Comparison of ENCODE assay signal across 24 cellular contexts in genomic region chr18:10386049-10386448, GRCh38.
"Had no signal": no experiment of that assay in that cellular context is flagged by ENCODE, and none has a peak within 500 bp of the region (broad histone marks: within the 10 kb centered on the region; RNA-seq: fewer than 3 reads in every experiment).

No MANE protein-coding gene starts in this region.

- H3K27me3 ChIP-seq: heart left ventricle, right atrium auricular region, spleen, uterus had no signal

- DNase-seq: activated CD4-positive, alpha-beta memory T cell treated with anti-CD3 and anti-CD28 coated beads, Interleukin-2, amount 10 ng/mL, durations not matched to agents 7 days and 5 days; activated CD4-positive, alpha-beta T cell treated with anti-CD3 and anti-CD28 coated beads for 48 hours; activated gamma-delta T cell treated with Interleukin-2 at 50 U/mL for 16 hours; activated naive CD4-positive, alpha-beta T cell treated with anti-CD3 and anti-CD28 coated beads, Interleukin-2, amount 50 U/mL, for 16 hours; activated T-cell treated with anti-CD3 and anti-CD28 coated beads, Interleukin-2, amount 50 U/mL, for 4 hours; amygdala; dermis blood vessel endothelial cell; effector CD8-positive, alpha-beta T cell; heart left ventricle; hypothalamus; immature natural killer cell; kidney; lower lobe of right lung; mucosa of descending colon; occipital lobe; spleen; stimulated activated naive CD4-positive, alpha-beta T cell; T-helper 1 cell; uterus had no signal

- H3K27ac Mint-ChIP-seq: activated CD4-positive, alpha-beta memory T cell treated with anti-CD3 and anti-CD28 coated beads, Interleukin-2, amount 10 ng/mL, durations not matched to agents 7 days and 5 days; activated T-helper 17 cell treated with anti-CD3 and anti-CD28 coated beads, Interleukin-2, amount 50 U/mL, for 72 hours; immature natural killer cell; nephron; T-helper 2 cell treated with Interferon-gamma antibody and Interleukin-4, amounts not matched to agents 5 μg/mL and 100 μg/mL, for 36 hours; type B pancreatic cell had no signal

- H3K36me3 ChIP-seq: heart left ventricle, lower lobe of right lung, right atrium auricular region, spleen, uterus had no signal

- H3K4me1 ChIP-seq: heart left ventricle, lower lobe of right lung, right atrium auricular region, spleen, uterus had no signal

- ATAC-seq: activated T-cell treated with anti-CD3 and anti-CD28 coated beads, Interleukin-2, amount 50 U/mL, for 4 hours; activated T-helper 17 cell treated with anti-CD3 and anti-CD28 coated beads, Interleukin-2, amount 50 U/mL, for 72 hours; lower lobe of right lung; mucosa of descending colon had no signal

- H3K9me3 ChIP-seq: lower lobe of right lung, mucosa of descending colon, right atrium auricular region, spleen, uterus had no signal

- H3K36me3 Mint-ChIP-seq: immature natural killer cell, type B pancreatic cell had no signal

- H3K9me3 Mint-ChIP-seq: activated CD4-positive, alpha-beta memory T cell treated with anti-CD3 and anti-CD28 coated beads, Interleukin-2, amount 10 ng/mL, durations not matched to agents 7 days and 5 days; activated T-cell treated with anti-CD3 and anti-CD28 coated beads, Interleukin-2, amount 50 U/mL, for 4 hours; activated T-helper 17 cell treated with anti-CD3 and anti-CD28 coated beads, Interleukin-2, amount 50 U/mL, for 72 hours; T-helper 2 cell treated with Interferon-gamma antibody and Interleukin-4, amounts not matched to agents 5 μg/mL and 100 μg/mL, for 36 hours had no signal

- H3K27ac ChIP-seq: heart left ventricle, lower lobe of right lung, right atrium auricular region, spleen, uterus had no signal

- H3K27me3 Mint-ChIP-seq: type B pancreatic cell had no signal

- H3K4me1 Mint-ChIP-seq: activated T-helper 17 cell treated with anti-CD3 and anti-CD28 coated beads, Interleukin-2, amount 50 U/mL, for 72 hours; immature natural killer cell had no signal

- H3K4me3 Mint-ChIP-seq: activated CD4-positive, alpha-beta memory T cell treated with anti-CD3 and anti-CD28 coated beads, Interleukin-2, amount 10 ng/mL, durations not matched to agents 7 days and 5 days; activated T-cell treated with anti-CD3 and anti-CD28 coated beads, Interleukin-2, amount 50 U/mL, for 4 hours; activated T-helper 17 cell treated with anti-CD3 and anti-CD28 coated beads, Interleukin-2, amount 50 U/mL, for 72 hours; immature natural killer cell; nephron; T-helper 2 cell treated with Interferon-gamma antibody and Interleukin-4, amounts not matched to agents 5 μg/mL and 100 μg/mL, for 36 hours; type B pancreatic cell had no signal

- H3K4me3 ChIP-seq: heart left ventricle, lower lobe of right lung, mucosa of descending colon, right atrium auricular region, spleen, uterus had no signal
